Comparison of ENCODE assay signal across 7 cellular contexts in genomic region chr6:11711644-11711993, GRCh38.
DNase-seq lines count a peak whose midpoint lies in the region; ATAC-seq and TF ChIP-seq lines count a peak whose summit lies in the region.

No MANE protein-coding gene starts in this region.

- H3K9me3 ChIP-seq in MG63 = 0 out of 2 replicates have a peak, but pooled peaks cover 4% of the 10 kb centered on the region

- no peaks in the 10 kb centered on the region for H3K36me3 Mint-ChIP-seq in WTC11
- peaks cover 24% of the 10 kb centered on the region for H3K36me3 Mint-ChIP-seq in stimulated activated memory B cell treated with anti-CD40 and anti-IgM and Interleukin-4, amounts not matched to agents 10 μg/mL and 1 μg/mL and 100 μg/mL, for 72 hours

- peaks cover 27% of the 10 kb centered on the region for H3K4me1 Mint-ChIP-seq in WTC11
- H3K4me1 Mint-ChIP-seq in stimulated activated memory B cell treated with anti-CD40 and anti-IgM and Interleukin-4, amounts not matched to agents 10 μg/mL and 1 μg/mL and 100 μg/mL, for 72 hours = peaks cover 63% of the 10 kb centered on the region

- H3K4me3 ChIP-seq in epithelial cell of esophagus (ENCODE audit: low read length) (no peak overlapping the region), MG63 (no peak overlapping the region)

- H3K27me3 Mint-ChIP-seq in WTC11 (ENCODE audit: low read depth) = no peaks in the 10 kb centered on the region
- H3K27me3 Mint-ChIP-seq in stimulated activated memory B cell treated with anti-CD40 and anti-IgM and Interleukin-4, amounts not matched to agents 10 μg/mL and 1 μg/mL and 100 μg/mL, for 72 hours = no peaks in the 10 kb centered on the region

- no peak overlapping the region for H3K4me3 Mint-ChIP-seq in WTC11
- peak overlapping the region; percentile 2 for H3K4me3 Mint-ChIP-seq in stimulated activated memory B cell treated with anti-CD40 and anti-IgM and Interleukin-4, amounts not matched to agents 10 μg/mL and 1 μg/mL and 100 μg/mL, for 72 hours

- H3K27me3 ChIP-seq in MG63 = no peaks in the 10 kb centered on the region

- no peaks in the 10 kb centered on the region for H3K36me3 ChIP-seq in MG63

- DNase-seq in WTC11 (ENCODE audit: low spot score) (no peak), epithelial cell of esophagus (ENCODE audit: low read depth) (peak; percentile 5), NCI-H146 treated with DMSO at 0.1 percent for 48 hours (lab: John Stamatoyannopoulos, UW; ENCODE audit: unreplicated experiment) (no peak), NCI-H82 treated with DMSO at 0.1 percent for 48 hours (lab: John Stamatoyannopoulos, UW; ENCODE audit: unreplicated experiment) (no peak), MG63 (no peak)

- peak; percentile 41 for ATAC-seq in GM21390 (IDR thresholded peaks at IDR 0.05; ENCODE audit: unreplicated experiment)
- ATAC-seq in WTC11 = no peak
- peak; percentile 21 for ATAC-seq in stimulated activated memory B cell treated with anti-CD40 and anti-IgM and Interleukin-4, amounts not matched to agents 10 μg/mL and 1 μg/mL and 100 μg/mL, for 72 hours

- no peak for TF ChIP-seq CTCF in WTC11 (IDR thresholded peaks at IDR 0.05)
- no peak for TF ChIP-seq CTCF in epithelial cell of esophagus (IDR thresholded peaks at IDR 0.05; ENCODE audit: insufficient read depth, low read depth, low read length, missing control alignments)

- POLR2A ChIA-PET in WTC11 (lab: Charles Lee) = no interaction called here

- peaks cover 22% of the 10 kb centered on the region for H3K9me3 Mint-ChIP-seq in WTC11
- peaks cover 8% of the 10 kb centered on the region for H3K9me3 Mint-ChIP-seq in stimulated activated memory B cell treated with anti-CD40 and anti-IgM and Interleukin-4, amounts not matched to agents 10 μg/mL and 1 μg/mL and 100 μg/mL, for 72 hours

- CTCF ChIA-PET in WTC11 (lab: Charles Lee) = no interaction called here

- no peak overlapping the region for H3K27ac Mint-ChIP-seq in WTC11
- H3K27ac Mint-ChIP-seq in stimulated activated memory B cell treated with anti-CD40 and anti-IgM and Interleukin-4, amounts not matched to agents 10 μg/mL and 1 μg/mL and 100 μg/mL, for 72 hours = peak overlapping the region; percentile 79

TF ChIP-seq in WTC11, 78 proteins besides CTCF, POLR2A, EP300 and RAD21:
- peak; percentile 54 for TF ChIP-seq PRDM15 (CRISPR knock-in tag; IDR thresholded peaks at IDR 0.05)
- no peak for TF ChIP-seq TEAD1 (CRISPR knock-in tag; IDR thresholded peaks at IDR 0.05)
